17 cellular contexts compared by ENCODE assay signal in genomic region chr14:72677664-72678063, GRCh38.
"Had no signal": no experiment of that assay in that cellular context is flagged by ENCODE, and none has a peak within 500 bp of the region (broad histone marks: within the 10 kb centered on the region; RNA-seq: fewer than 3 reads in every experiment).

No MANE protein-coding gene starts in this region.

- H3K27me3 ChIP-seq: adrenal gland, colonic mucosa, heart right ventricle, pancreas, spleen had no signal

- H3K27ac ChIP-seq: adrenal gland, colonic mucosa, gastroesophageal sphincter, heart right ventricle, pancreas, sigmoid colon, spleen had no signal

- H3K4me3 ChIP-seq: adrenal gland, colonic mucosa, gastroesophageal sphincter, heart right ventricle, lung, pancreas, sigmoid colon, spleen had no signal

- H3K9me3 Mint-ChIP-seq: T-helper 2 cell treated with Interferon-gamma antibody and Interleukin-4, amounts not matched to agents 5 μg/mL and 100 μg/mL, for 36 hours had no signal

- H3K27ac Mint-ChIP-seq: naive thymus-derived CD4-positive, alpha-beta T cell; T-helper 2 cell treated with Interferon-gamma antibody and Interleukin-4, amounts not matched to agents 5 μg/mL and 100 μg/mL, for 36 hours had no signal

- H3K9me3 ChIP-seq: adrenal gland, colonic mucosa, gastroesophageal sphincter, heart right ventricle, pancreas, sigmoid colon, spleen had no signal

- ATAC-seq: activated CD4-positive, CD25-positive, alpha-beta regulatory T cell treated with anti-CD3 and anti-CD28 coated beads, Interleukin-2, amount 50 U/mL, for 24 hours; gastroesophageal sphincter; heart right ventricle; naive thymus-derived CD4-positive, alpha-beta T cell; pancreas had no signal

- H3K36me3 ChIP-seq: adrenal gland, colonic mucosa, pancreas, sigmoid colon had no signal

- DNase-seq: activated CD4-positive, alpha-beta T cell treated with anti-CD3 and anti-CD28 coated beads, Interleukin-2, amount 50 U/mL, for 4 hours; activated naive CD4-positive, alpha-beta T cell treated with anti-CD3 and anti-CD28 coated beads, Interleukin-2, amount 50 U/mL, for 16 hours; activated T-cell treated with anti-CD3 and anti-CD28 coated beads for 4 hours; adrenal gland; central memory CD4-positive, alpha-beta T cell; colonic mucosa; effector CD4-positive, alpha-beta T cell; heart right ventricle; left colon; naive thymus-derived CD4-positive, alpha-beta T cell; pancreas; sigmoid colon; spleen had no signal

- H3K4me3 Mint-ChIP-seq: naive thymus-derived CD4-positive, alpha-beta T cell; T-helper 2 cell treated with Interferon-gamma antibody and Interleukin-4, amounts not matched to agents 5 μg/mL and 100 μg/mL, for 36 hours had no signal

- H3K4me1 Mint-ChIP-seq: naive thymus-derived CD4-positive, alpha-beta T cell had no signal

- H3K4me1 ChIP-seq: adrenal gland, colonic mucosa, pancreas, sigmoid colon had no signal
